Comparison of ENCODE assay signal across 10 cellular contexts in the genomic region with DNA sequence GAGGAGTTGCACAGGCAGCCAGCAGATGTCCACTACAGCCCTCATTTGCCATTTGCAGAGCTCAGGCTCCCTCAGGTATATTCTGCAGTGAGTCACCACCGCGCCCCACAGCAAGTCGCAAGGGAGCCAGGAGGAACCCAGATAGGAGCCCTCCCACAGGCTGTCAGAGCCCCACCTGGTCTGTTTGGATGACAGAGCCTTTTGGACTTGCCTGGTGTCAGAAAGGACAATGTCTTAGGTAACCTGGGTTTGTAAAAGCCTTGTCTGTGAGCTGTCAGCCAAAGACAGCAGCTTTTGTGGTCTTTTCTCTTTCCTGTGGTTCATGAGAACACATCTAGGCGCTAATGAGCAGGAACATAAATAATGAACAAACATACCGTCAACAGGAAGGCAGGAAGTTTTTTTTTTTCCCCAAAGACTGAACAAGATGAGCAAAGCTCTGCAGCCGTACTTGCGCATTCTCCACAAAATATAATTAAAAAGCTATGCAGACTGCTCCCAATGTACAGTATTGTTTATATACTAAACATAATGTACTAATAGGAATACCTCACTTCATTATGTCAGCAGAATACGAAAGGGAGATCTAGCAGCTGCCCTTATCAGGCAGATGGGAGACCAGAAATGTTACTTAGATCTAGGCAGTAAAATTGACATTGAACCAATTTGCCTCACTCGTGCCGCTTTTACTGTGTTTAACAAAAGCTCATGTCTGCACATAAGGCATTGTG.
DNase-seq lines count a peak whose midpoint lies in the region; ATAC-seq and TF ChIP-seq lines count a peak whose summit lies in the region.
"Had no signal": no experiment of that assay in that cellular context is flagged by ENCODE, and none has a peak within 500 bp of the region (broad histone marks: within the 10 kb centered on the region; RNA-seq: fewer than 3 reads in every experiment).

No MANE protein-coding gene starts in this region.

- H3K4me2 ChIP-seq in DND-41 (ENCODE audit: insufficient read depth, low read length) = peak overlapping the region; percentile 59

- peaks cover 11% of the 10 kb centered on the region for H3K79me2 ChIP-seq in DND-41 (ENCODE audit: insufficient read depth, low read length)

- ATAC-seq in DND-41 (ENCODE audit: insufficient read depth, low read depth) = peak; percentile 78
- ATAC-seq in HG03135 (IDR thresholded peaks at IDR 0.05; ENCODE audit: unreplicated experiment) = no peak
- no peak for ATAC-seq in GM19467 (IDR thresholded peaks at IDR 0.05; ENCODE audit: unreplicated experiment)
- no peak for ATAC-seq in HG03378 (IDR thresholded peaks at IDR 0.05; ENCODE audit: unreplicated experiment)

- peak overlapping the region; percentile 53 for H2AFZ ChIP-seq in DND-41 (ENCODE audit: low read depth, low read length)

- peaks cover 77% of the 10 kb centered on the region for H3K4me1 ChIP-seq in DND-41 (ENCODE audit: insufficient read depth, low read length)

- H4K20me1 ChIP-seq in DND-41 (ENCODE audit: insufficient read depth, low read length) = 0 out of 2 replicates have a peak, but pooled peaks cover 2% of the 10 kb centered on the region

- H3K9ac ChIP-seq in DND-41 (ENCODE audit: low read depth, low read length) = peak overlapping the region; percentile 45

- no peaks in the 10 kb centered on the region for H3K9me3 ChIP-seq in DND-41 (ENCODE audit: insufficient read depth, low read length, severe bottlenecking)

- no peaks in the 10 kb centered on the region for H3K36me3 ChIP-seq in DND-41 (ENCODE audit: insufficient read depth, low read length)

- DNase-seq in DND-41 (peak; percentile 79), T follicular helper cell (ENCODE audit: low read depth) (peak; percentile 50), GM10266 (ENCODE audit: extremely low spot score) (no peak)
- DNase-seq in stimulated activated CD4-positive, alpha-beta T cell treated with anti-CD3 and anti-CD28 coated beads, Interleukin-15, amount 100 ng/mL, for 1 hour (ENCODE audit: low read depth in 1 of 2, low spot score in 1 of 2) = peak; percentile 6 to 22
- DNase-seq: anterior cingulate cortex, HFFc6 had no signal

- H3K27ac ChIP-seq in DND-41 (ENCODE audit: low read length) (peak overlapping the region; percentile 91), angular gyrus (ENCODE audit: low read depth, low read length) (peak overlapping the region; percentile 100)

- H3K27me3 ChIP-seq in DND-41 (ENCODE audit: insufficient read depth, low read length, poor library complexity) = no peaks in the 10 kb centered on the region

- peak overlapping the region in 1 of 2 experiments; percentile 39; a peak in 2 of 4 replicates for H3K4me3 ChIP-seq in DND-41 (ENCODE audit: low read depth in 1 of 2, low read length in 2 of 2)

- TF ChIP-seq CTCF in DND-41 (IDR thresholded peaks at IDR 0.05; ENCODE audit: borderline replicate concordance, extremely low read depth, low read length, poor library complexity, severe bottlenecking) = peak; percentile 19
- no peak for TF ChIP-seq CTCF in GM10266 (IDR thresholded peaks at IDR 0.05; ENCODE audit: control insufficient read depth, insufficient read depth, low read depth, missing control alignments)
